In genomic region chr2:150046211-150046610, GRCh38 we compare ENCODE assay signal across 14 cellular contexts.
DNase-seq lines count a peak whose midpoint lies in the region; ATAC-seq and TF ChIP-seq lines count a peak whose summit lies in the region.
"Had no signal": no experiment of that assay in that cellular context is flagged by ENCODE, and none has a peak within 500 bp of the region (broad histone marks: within the 10 kb centered on the region; RNA-seq: fewer than 3 reads in every experiment).

No MANE protein-coding gene starts in this region.

- H3K27ac Mint-ChIP-seq in activated naive CD8-positive, alpha-beta T cell treated with anti-CD3 and anti-CD28 coated beads, Interleukin-2, amount 50 U/mL, for 24 hours: no peak overlapping the region
- H3K27ac Mint-ChIP-seq in activated CD8-positive, alpha-beta memory T cell treated with anti-CD3 and anti-CD28 coated beads, Interleukin-2, amount 10 ng/mL, durations not matched to agents 7 days and 5 days: no peak overlapping the region
- H3K27ac Mint-ChIP-seq: effector memory CD8-positive, alpha-beta T cell had no signal

- H2BK120ac ChIP-seq in IMR-90 (ENCODE audit: low read depth, low read length): peak overlapping the region; percentile 84
- no peak overlapping the region for H2BK120ac ChIP-seq in mesenchymal stem cell (ENCODE audit: low read depth, low read length)

- H4K20me1 ChIP-seq in IMR-90 (ENCODE audit: insufficient read depth, low read length): no peaks in the 10 kb centered on the region

- no peak for TF ChIP-seq CTCF in IMR-90 (conservative IDR thresholded peaks at IDR 0.05; ENCODE audit: low read depth, low read length)
- TF ChIP-seq CTCF in choroid plexus epithelial cell (conservative IDR thresholded peaks at IDR 0.05; ENCODE audit: low read depth, low read length): no peak
- no peak for TF ChIP-seq CTCF in ovary (IDR thresholded peaks at IDR 0.05)

- no peak overlapping the region for H2BK12ac ChIP-seq in mesenchymal stem cell (ENCODE audit: low read length in 2 of 2)

- no peaks in the 10 kb centered on the region for H3K36me3 Mint-ChIP-seq in activated naive CD8-positive, alpha-beta T cell treated with anti-CD3 and anti-CD28 coated beads, Interleukin-2, amount 50 U/mL, for 24 hours (ENCODE audit: low read depth)
- H3K36me3 Mint-ChIP-seq in activated CD8-positive, alpha-beta memory T cell treated with anti-CD3 and anti-CD28 coated beads, Interleukin-2, amount 10 ng/mL, durations not matched to agents 7 days and 5 days: no peaks in the 10 kb centered on the region

- in situ Hi-C loops in IMR-90 (cut with MboI; ENCODE audit: low sequenced_read_pairs): no loop called here

- no CpG with 5 or more reads among the region's 5 CpGs for WGBS in IMR-90 (ENCODE audit: extremely low coverage in 2 of 2, insufficient read length in 1 of 2), 2 experiments
- WGBS in mesenchymal stem cell: 87% methylated on average over 1 of the region's 5 CpGs
- 70 to 79% (median 77%) methylated on average over 5 of the region's 5 CpGs for WGBS in ovary, 3 donors

- H4K91ac ChIP-seq in IMR-90 (ENCODE audit: insufficient read depth, low read depth, low read length) (no peak overlapping the region; the same call in 1 of the 2 replicates), mesenchymal stem cell (ENCODE audit: low read length) (no peak overlapping the region)

- H3K4me1 Mint-ChIP-seq in activated naive CD8-positive, alpha-beta T cell treated with anti-CD3 and anti-CD28 coated beads, Interleukin-2, amount 50 U/mL, for 24 hours: no peaks in the 10 kb centered on the region
- no peaks in the 10 kb centered on the region for H3K4me1 Mint-ChIP-seq in activated CD8-positive, alpha-beta memory T cell treated with anti-CD3 and anti-CD28 coated beads, Interleukin-2, amount 10 ng/mL, durations not matched to agents 7 days and 5 days

- no peaks in the 10 kb centered on the region for H3K27me3 Mint-ChIP-seq in activated naive CD8-positive, alpha-beta T cell treated with anti-CD3 and anti-CD28 coated beads, Interleukin-2, amount 50 U/mL, for 24 hours
- no peaks in the 10 kb centered on the region for H3K27me3 Mint-ChIP-seq in activated CD8-positive, alpha-beta memory T cell treated with anti-CD3 and anti-CD28 coated beads, Interleukin-2, amount 10 ng/mL, durations not matched to agents 7 days and 5 days
- H3K27me3 Mint-ChIP-seq: effector memory CD8-positive, alpha-beta T cell had no signal

- BruUV-seq in IMR-90 (replicated peaks; lab: Mats Ljungman, UMichigan): no TSS peak

- H3K56ac ChIP-seq in IMR-90 (ENCODE audit: extremely low read depth, insufficient read depth, low read length): no peak overlapping the region

- H2AK5ac ChIP-seq in IMR-90 (ENCODE audit: low read depth, low read length): peak overlapping the region; percentile 90
- no peak overlapping the region for H2AK5ac ChIP-seq in mesenchymal stem cell (ENCODE audit: low read length, severe bottlenecking)

- no peak overlapping the region for H3K27ac ChIP-seq in IMR-90 (ENCODE audit: insufficient read depth, low read length)
- peak overlapping the region; percentile 53 for H3K27ac ChIP-seq in mesenchymal stem cell (ENCODE audit: low read length, poor library complexity, severe bottlenecking)
- no peak overlapping the region for H3K27ac ChIP-seq in ovary
- no peak overlapping the region for H3K27ac ChIP-seq in caudate nucleus (ENCODE audit: low read depth, low read length)
- H3K27ac ChIP-seq: lower lobe of right lung, spleen, WERI-Rb-1 had no signal

- H3K4me3 Mint-ChIP-seq in activated naive CD8-positive, alpha-beta T cell treated with anti-CD3 and anti-CD28 coated beads, Interleukin-2, amount 50 U/mL, for 24 hours: no peak overlapping the region
- no peak overlapping the region for H3K4me3 Mint-ChIP-seq in activated CD8-positive, alpha-beta memory T cell treated with anti-CD3 and anti-CD28 coated beads, Interleukin-2, amount 10 ng/mL, durations not matched to agents 7 days and 5 days
- H3K4me3 Mint-ChIP-seq: effector memory CD8-positive, alpha-beta T cell had no signal

- H3K4me2 ChIP-seq in IMR-90 (ENCODE audit: low read depth, low read length): peak overlapping the region; percentile 34; the same call in 1 of the 2 replicates
- peak overlapping the region; percentile 22 for H3K4me2 ChIP-seq in mesenchymal stem cell (ENCODE audit: low read length, poor library complexity, severe bottlenecking)

- H4K8ac ChIP-seq in IMR-90 (ENCODE audit: low read depth in 2 of 2, low read length in 2 of 2) (peak overlapping the region; percentile 15 to 84; a peak in 2 of 4 replicates), mesenchymal stem cell (ENCODE audit: low read length) (no peak overlapping the region)

- H3K9me1 ChIP-seq in IMR-90 (ENCODE audit: insufficient read depth, low read length): peaks cover 3% of the 10 kb centered on the region; the same call in 1 of the 2 replicates

- ATAC-seq in IMR-90 (ENCODE audit: low read depth): peak; percentile 61
- ATAC-seq in activated naive CD8-positive, alpha-beta T cell treated with anti-CD3 and anti-CD28 coated beads, Interleukin-2, amount 50 U/mL, for 24 hours: no peak
- no peak for ATAC-seq in activated CD8-positive, alpha-beta memory T cell treated with anti-CD3 and anti-CD28 coated beads, Interleukin-2, amount 10 ng/mL, durations not matched to agents 7 days and 5 days
- ATAC-seq: effector memory CD8-positive, alpha-beta T cell; lower lobe of right lung had no signal

- H3K4ac ChIP-seq in IMR-90 (ENCODE audit: low read depth, low read length): peak overlapping the region; percentile 82
- no peak overlapping the region for H3K4ac ChIP-seq in mesenchymal stem cell (ENCODE audit: low read depth in 1 of 2, low read length in 2 of 2)

- H3K36me3 ChIP-seq in IMR-90 (ENCODE audit: control insufficient read depth, insufficient read depth, low read length) (no peaks in the 10 kb centered on the region), mesenchymal stem cell (ENCODE audit: control insufficient read depth in 1 of 2, insufficient read depth in 2 of 2, low read depth in 1 of 2, low read length in 2 of 2) (no peaks in the 10 kb centered on the region), ovary (no peaks in the 10 kb centered on the region)
- H3K36me3 ChIP-seq: lower lobe of right lung, spleen, WERI-Rb-1 had no signal

- H3K18ac ChIP-seq in IMR-90 (ENCODE audit: low read depth, low read length): peak overlapping the region; percentile 53; the same call in 1 of the 2 replicates
- no peak overlapping the region for H3K18ac ChIP-seq in mesenchymal stem cell (ENCODE audit: low read depth in 1 of 2, low read length in 2 of 2)

- dilution Hi-C loops in IMR-90 (cut with HindIII; ENCODE audit: low sequenced_read_pairs, unreplicated experiment): no loop called here

- POLR2A ChIA-PET in IMR-90 (lab: Charles Lee; ENCODE audit: unreplicated experiment): no interaction called here

- peak overlapping the region; percentile 89; the same call in 2 of the 3 replicates for H2BK15ac ChIP-seq in IMR-90 (ENCODE audit: low read depth, low read length)
- H2BK15ac ChIP-seq in mesenchymal stem cell (ENCODE audit: low read depth, poor library complexity, severe bottlenecking): no peak overlapping the region

- H2AFZ ChIP-seq in IMR-90 (replicated peaks; ENCODE audit: low read length, poor library complexity) (peak overlapping the region; percentile 25), mesenchymal stem cell (ENCODE audit: low read depth, low read length) (no peak overlapping the region)

- H3K23ac ChIP-seq in IMR-90 (ENCODE audit: low read depth, low read length) (peak overlapping the region; percentile 57; the same call in 1 of the 2 replicates), mesenchymal stem cell (ENCODE audit: low read length in 2 of 2) (no peak overlapping the region)

- no peaks in the 10 kb centered on the region for H3K79me1 ChIP-seq in IMR-90 (ENCODE audit: low read depth in 1 of 2, low read length in 2 of 2)
- H3K79me1 ChIP-seq in mesenchymal stem cell (replicated peaks; ENCODE audit: low read length, poor library complexity, severe bottlenecking): no peaks in the 10 kb centered on the region

- H3K9me3 ChIP-seq in IMR-90 (ENCODE audit: control insufficient read depth, insufficient read depth, low read length) (no peaks in the 10 kb centered on the region), mesenchymal stem cell (ENCODE audit: control insufficient read depth, low read length) (no peaks in the 10 kb centered on the region), ovary (no peaks in the 10 kb centered on the region)
- H3K9me3 ChIP-seq: lower lobe of right lung, spleen had no signal

- H3K9ac ChIP-seq in IMR-90 (ENCODE audit: low read depth, low read length): no peak overlapping the region
- H3K9ac ChIP-seq in mesenchymal stem cell (ENCODE audit: low read length): peak overlapping the region; percentile 70

- peaks cover 4% of the 10 kb centered on the region for H3K9me3 Mint-ChIP-seq in activated naive CD8-positive, alpha-beta T cell treated with anti-CD3 and anti-CD28 coated beads, Interleukin-2, amount 50 U/mL, for 24 hours
- no peaks in the 10 kb centered on the region for H3K9me3 Mint-ChIP-seq in activated CD8-positive, alpha-beta memory T cell treated with anti-CD3 and anti-CD28 coated beads, Interleukin-2, amount 10 ng/mL, durations not matched to agents 7 days and 5 days (ENCODE audit: low read depth)

- H4K5ac ChIP-seq in IMR-90 (ENCODE audit: low read depth, low read length): peak overlapping the region; percentile 19

- intact Hi-C loops in IMR-90 (cut with micrococcal nuclease) (loop anchor here (10.0 kb wide), 1 partner anchor 419 kb away; no protein-coding TSS in a partner anchor), ovary (cut with DNase I) (no loop called here)

- H3K4me1 ChIP-seq in IMR-90 (ENCODE audit: control insufficient read depth, insufficient read depth, low read length) (peaks cover 6% of the 10 kb centered on the region; the same call in 1 of the 2 replicates), mesenchymal stem cell (ENCODE audit: control insufficient read depth, insufficient read depth, low read depth, low read length) (no peaks in the 10 kb centered on the region), ovary (ENCODE audit: insufficient read depth) (no peaks in the 10 kb centered on the region)
- H3K4me1 ChIP-seq: lower lobe of right lung, spleen had no signal

- peak overlapping the region; percentile 85 for H2BK20ac ChIP-seq in IMR-90 (ENCODE audit: low read depth, low read length)

- H2BK5ac ChIP-seq in IMR-90 (ENCODE audit: low read depth, low read length, poor library complexity, severe bottlenecking): peak overlapping the region; percentile 54
- H2BK5ac ChIP-seq in mesenchymal stem cell (ENCODE audit: low read depth, low read length, poor library complexity, severe bottlenecking): no peak overlapping the region

- peak; percentile 28 for DNase-seq in A172 (ENCODE audit: low spot score)
- DNase-seq in IMR-90: peak; percentile 52
- DNase-seq in choroid plexus epithelial cell (ENCODE audit: low read depth): peak; percentile 62
- peak; percentile 27 for DNase-seq in mesenchymal stem cell
- no peak for DNase-seq in activated naive CD8-positive, alpha-beta T cell treated with anti-CD3 and anti-CD28 coated beads, Interleukin-2, amount 50 U/mL, for 24 hours
- DNase-seq in activated CD8-positive, alpha-beta memory T cell treated with anti-CD3 and anti-CD28 coated beads, Interleukin-2, amount 10 ng/mL, durations not matched to agents 7 days and 5 days: no peak
- no peak for DNase-seq in ovary
- no peak for DNase-seq in caudate nucleus (lab: John Stamatoyannopoulos, UW)
- DNase-seq: amygdala; effector memory CD8-positive, alpha-beta T cell; hypothalamus; lower lobe of right lung; spleen; WERI-Rb-1 had no signal

- no peak for TF ChIP-seq EP300 in ovary (IDR thresholded peaks at IDR 0.05)

- TF ChIP-seq POLR2A in IMR-90 (IDR thresholded peaks at IDR 0.05; ENCODE audit: low read depth, low read length) (no peak), ovary (IDR thresholded peaks at IDR 0.05) (no peak)

- H3K14ac ChIP-seq in IMR-90 (replicated peaks; ENCODE audit: low read depth, low read length) (peak overlapping the region; percentile 71), mesenchymal stem cell (ENCODE audit: low read length in 2 of 2) (no peak overlapping the region)

- H2AK9ac ChIP-seq in IMR-90 (replicated peaks; ENCODE audit: low read depth, low read length, poor library complexity): no peak overlapping the region

- CTCF ChIA-PET in IMR-90 (lab: Yijun Ruan, JAX): interaction anchor here (0.8 kb wide), 1 partner anchor 85 kb away, joined by 3 read pairs; no protein-coding TSS in a partner anchor
- CTCF ChIA-PET in activated CD8-positive, alpha-beta memory T cell treated with anti-CD3 and anti-CD28 coated beads, Interleukin-2, amount 10 ng/mL, durations not matched to agents 7 days and 5 days (lab: Charles Lee): no interaction called here

- H3K27me3 ChIP-seq in IMR-90 (ENCODE audit: control insufficient read depth, insufficient read depth, low read length) (no peaks in the 10 kb centered on the region), mesenchymal stem cell (ENCODE audit: control insufficient read depth in 1 of 2, insufficient read depth in 1 of 2, low read length in 2 of 2) (no peaks in the 10 kb centered on the region), ovary (no peaks in the 10 kb centered on the region)
- H3K27me3 ChIP-seq: spleen had no signal

- no peak for TF ChIP-seq RAD21 in IMR-90 (IDR thresholded peaks at IDR 0.05; ENCODE audit: low read length)

- H3K4me3 ChIP-seq in IMR-90 (ENCODE audit: insufficient read depth, low read depth, low read length) (no peak overlapping the region), choroid plexus epithelial cell (ENCODE audit: low read depth, low read length) (peak overlapping the region; percentile 8), mesenchymal stem cell (ENCODE audit: insufficient read depth in 1 of 2, low read depth in 1 of 2, low read length in 2 of 2) (peak overlapping the region in 1 of 2 experiments; percentile 70), ovary (no peak overlapping the region)
- H3K4me3 ChIP-seq: lower lobe of right lung, spleen had no signal

Comparison
In these comparisons a context has a peak if more than half of its experiments do, and no peak if none do; other contexts are left out.
1. DNase-seq: peak in A172 (single experiment), IMR-90 (single experiment), choroid plexus epithelial cell (single experiment) and mesenchymal stem cell (single experiment); none in activated naive CD8-positive, alpha-beta T cell treated with anti-CD3 and anti-CD28 coated beads, Interleukin-2, amount 50 U/mL, for 24 hours (single experiment), activated CD8-positive, alpha-beta memory T cell treated with anti-CD3 and anti-CD28 coated beads, Interleukin-2, amount 10 ng/mL, durations not matched to agents 7 days and 5 days (single experiment), ovary (0 of 5) and caudate nucleus (0 of 61).